Comparison of ENCODE assay signal across 19 cellular contexts in the genomic region with DNA sequence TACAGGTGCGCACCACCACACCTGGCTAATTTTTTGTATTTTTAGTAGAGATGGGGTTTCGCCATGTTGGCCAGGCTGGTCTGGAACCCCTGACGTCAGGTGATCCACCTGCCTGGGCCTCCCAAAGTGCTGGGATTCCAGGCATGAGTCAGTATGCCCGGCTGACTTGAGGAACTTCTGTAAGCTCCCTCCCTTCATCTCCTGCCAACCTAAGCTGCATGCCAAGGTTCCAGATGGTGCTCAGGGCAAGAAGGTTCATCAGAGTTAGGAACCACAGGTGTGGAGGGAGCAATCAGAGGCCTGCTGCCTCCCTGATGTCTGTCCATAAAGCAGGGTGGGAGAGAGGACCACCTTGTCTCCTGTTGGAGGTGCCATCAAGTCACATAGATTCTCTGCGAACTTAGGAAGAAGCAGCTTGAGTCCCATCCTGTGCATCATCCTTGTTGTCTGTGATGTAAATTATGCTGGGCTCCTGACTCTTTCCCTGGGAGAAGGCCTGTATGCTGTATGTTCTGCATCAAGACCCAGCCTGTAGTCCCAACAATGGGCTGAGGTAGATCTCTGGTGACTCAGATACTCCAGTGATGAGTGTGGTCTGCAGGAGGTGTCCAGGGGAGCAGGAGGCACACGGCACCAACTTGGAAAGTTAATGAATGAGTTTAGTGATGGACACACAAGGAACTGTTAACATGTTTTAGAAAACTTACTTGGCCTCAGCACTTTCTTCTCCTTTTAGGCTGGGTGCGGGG. TPM values are rescaled to one million over a fixed set of nuclear protein-coding genes. Genes with fewer than 3 reads are reported as not detected.
"Had no signal": no experiment of that assay in that cellular context is flagged by ENCODE, and none has a peak within 500 bp of the region (broad histone marks: within the 10 kb centered on the region; RNA-seq: fewer than 3 reads in every experiment).

No MANE protein-coding gene starts in this region.

- H3K4me3 ChIP-seq: adrenal gland, hepatocyte, left ventricle myocardium inferior had no signal

- H3K9me3 ChIP-seq: adrenal gland, left ventricle myocardium inferior, neutrophil had no signal

- H3K4me3 Mint-ChIP-seq: activated CD8-positive, alpha-beta memory T cell treated with anti-CD3 and anti-CD28 coated beads, Interleukin-2, amount 10 ng/mL, durations not matched to agents 7 days and 5 days; activated naive CD4-positive, alpha-beta T cell treated with anti-CD3 and anti-CD28 coated beads, Interleukin-2, amount 50 U/mL, for 24 hours; memory B cell; naive thymus-derived CD8-positive, alpha-beta T cell; stimulated activated effector memory CD8-positive, alpha-beta T cell treated with anti-CD3 and anti-CD28 coated beads, Interleukin-12 subunit alpha, Interleukin-12 subunit beta, amount 100 ng/mL, for 72 hours; T-helper 2 cell treated with Interferon-gamma antibody and Interleukin-4, amounts not matched to agents 5 μg/mL and 100 μg/mL, for 36 hours had no signal

- H3K27me3 ChIP-seq: adrenal gland, hepatocyte had no signal

- H3K27ac Mint-ChIP-seq: activated CD8-positive, alpha-beta memory T cell treated with anti-CD3 and anti-CD28 coated beads, Interleukin-2, amount 10 ng/mL, durations not matched to agents 7 days and 5 days; activated naive CD4-positive, alpha-beta T cell treated with anti-CD3 and anti-CD28 coated beads, Interleukin-2, amount 50 U/mL, for 24 hours; memory B cell; stimulated activated effector memory CD8-positive, alpha-beta T cell treated with anti-CD3 and anti-CD28 coated beads, Interleukin-12 subunit alpha, Interleukin-12 subunit beta, amount 100 ng/mL, for 72 hours; T-helper 2 cell treated with Interferon-gamma antibody and Interleukin-4, amounts not matched to agents 5 μg/mL and 100 μg/mL, for 36 hours had no signal

- H3K9me3 Mint-ChIP-seq: activated naive CD4-positive, alpha-beta T cell treated with anti-CD3 and anti-CD28 coated beads, Interleukin-2, amount 50 U/mL, for 24 hours; memory B cell; naive thymus-derived CD8-positive, alpha-beta T cell; stimulated activated effector memory CD8-positive, alpha-beta T cell treated with anti-CD3 and anti-CD28 coated beads, Interleukin-12 subunit alpha, Interleukin-12 subunit beta, amount 100 ng/mL, for 72 hours; T-helper 2 cell treated with Interferon-gamma antibody and Interleukin-4, amounts not matched to agents 5 μg/mL and 100 μg/mL, for 36 hours had no signal

- H3K36me3 Mint-ChIP-seq: activated CD8-positive, alpha-beta memory T cell treated with anti-CD3 and anti-CD28 coated beads, Interleukin-2, amount 10 ng/mL, durations not matched to agents 7 days and 5 days; activated naive CD4-positive, alpha-beta T cell treated with anti-CD3 and anti-CD28 coated beads, Interleukin-2, amount 50 U/mL, for 24 hours; memory B cell; naive thymus-derived CD8-positive, alpha-beta T cell; stimulated activated effector memory CD8-positive, alpha-beta T cell treated with anti-CD3 and anti-CD28 coated beads, Interleukin-12 subunit alpha, Interleukin-12 subunit beta, amount 100 ng/mL, for 72 hours had no signal

- H3K36me3 ChIP-seq: adrenal gland, left ventricle myocardium inferior, neutrophil had no signal

- H3K4me1 Mint-ChIP-seq: activated naive CD4-positive, alpha-beta T cell treated with anti-CD3 and anti-CD28 coated beads, Interleukin-2, amount 50 U/mL, for 24 hours; memory B cell; naive thymus-derived CD8-positive, alpha-beta T cell; stimulated activated effector memory CD8-positive, alpha-beta T cell treated with anti-CD3 and anti-CD28 coated beads, Interleukin-12 subunit alpha, Interleukin-12 subunit beta, amount 100 ng/mL, for 72 hours had no signal

- DNase-seq: activated CD4-positive, alpha-beta T cell treated with anti-CD3 and anti-CD28 coated beads for 1 hour; activated CD4-positive, alpha-beta T cell treated with anti-CD3 and anti-CD28 coated beads, Interleukin-2, amount 50 U/mL, for 48 hours; activated CD8-positive, alpha-beta memory T cell treated with anti-CD3 and anti-CD28 coated beads, Interleukin-2, amount 10 ng/mL, durations not matched to agents 7 days and 5 days; activated T-cell treated with anti-CD3 and anti-CD28 coated beads, Interleukin-2, amount 50 U/mL, for 1 hour; adrenal gland; caudate nucleus; cortex of kidney; effector CD8-positive, alpha-beta T cell; islet precursor cell; left ventricle myocardium inferior; naive thymus-derived CD8-positive, alpha-beta T cell; stimulated activated CD4-positive, alpha-beta T cell treated with anti-CD3 and anti-CD28 coated beads, Interleukin-12 subunit alpha, Interleukin-12 subunit beta, amount 100 ng/mL, for 4 hours; stimulated activated CD4-positive, alpha-beta T cell treated with anti-CD3 and anti-CD28 coated beads, Interleukin-2, amount 100 ng/mL, for 24 hours had no signal

- ATAC-seq: activated CD8-positive, alpha-beta memory T cell treated with anti-CD3 and anti-CD28 coated beads, Interleukin-2, amount 10 ng/mL, durations not matched to agents 7 days and 5 days; naive thymus-derived CD8-positive, alpha-beta T cell; stimulated activated effector memory CD8-positive, alpha-beta T cell treated with anti-CD3 and anti-CD28 coated beads, Interleukin-12 subunit alpha, Interleukin-12 subunit beta, amount 100 ng/mL, for 72 hours had no signal

RNA-seq across cellular contexts. Expression of a gene that starts 53.1 kb away (rescaled TPM):
- total RNA-seq: naive thymus-derived CD8-positive, alpha-beta T cell had no signal
